In the genomic region with DNA sequence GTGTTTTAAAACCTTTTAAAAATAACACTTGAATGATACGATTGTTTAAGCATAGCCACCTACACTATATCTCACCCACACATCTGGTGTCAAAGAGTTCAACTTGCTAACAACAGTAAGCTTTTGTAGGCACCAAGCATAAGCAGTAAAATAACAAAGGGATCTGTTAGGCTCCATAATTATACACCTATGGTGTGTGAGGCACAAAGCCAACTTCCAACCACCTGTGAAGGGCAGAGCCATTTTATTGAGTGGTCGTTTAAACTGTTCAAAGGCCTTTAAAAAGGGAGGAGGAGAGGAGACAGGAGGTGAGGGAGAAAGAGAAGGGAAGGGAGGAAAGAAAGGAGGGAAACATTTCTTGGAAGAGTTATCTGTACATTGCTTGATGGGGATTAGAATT, we compare ENCODE assay signal across 15 cellular contexts. TPM values are rescaled to one million over a fixed set of nuclear protein-coding genes. Genes with fewer than 3 reads are reported as not detected.
DNase-seq lines count a peak whose midpoint lies in the region; ATAC-seq, FAIRE-seq and TF ChIP-seq lines count a peak whose summit lies in the region.
"Had no signal": no experiment of that assay in that cellular context is flagged by ENCODE, and none has a peak within 500 bp of the region (broad histone marks: within the 10 kb centered on the region; RNA-seq: fewer than 3 reads in every experiment).

No MANE protein-coding gene starts in this region.

- intact Hi-C loops in dorsolateral prefrontal cortex (cut with DNase I) (loop anchor here in 1 of 2 donors (10.0 kb wide), 1 partner anchor 102 kb away; a partner anchor contains a TSS), OCI-LY7 (cut with micrococcal nuclease; ENCODE audit: unreplicated experiment) (no loop called here)

- H3K4me3 ChIP-seq in dorsolateral prefrontal cortex (no peak overlapping the region), OCI-LY7 (ENCODE audit: low read depth, low read length, poor library complexity, severe bottlenecking) (no peak overlapping the region)
- H3K4me3 ChIP-seq: cardiac muscle cell had no signal

- no TSS peak for BruUV-seq in OCI-LY7 (replicated peaks; lab: Mats Ljungman, UMichigan)

- no peaks in the 10 kb centered on the region for H4K20me1 ChIP-seq in OCI-LY7 (ENCODE audit: insufficient read depth, low read length)

- no peaks in the 10 kb centered on the region for H3K27me3 ChIP-seq in dorsolateral prefrontal cortex
- H3K27me3 ChIP-seq: cardiac muscle cell had no signal

- no peaks in the 10 kb centered on the region for H3K27me3 Mint-ChIP-seq in activated naive CD8-positive, alpha-beta T cell
- H3K27me3 Mint-ChIP-seq in activated naive CD8-positive, alpha-beta T cell treated with anti-CD3 and anti-CD28 coated beads, Interleukin-2, amount 50 U/mL, for 24 hours = no peaks in the 10 kb centered on the region
- H3K27me3 Mint-ChIP-seq: activated CD4-positive, alpha-beta T cell treated with anti-CD3 and anti-CD28 coated beads, Interleukin-2, amount 10 ng/mL, durations not matched to agents 24 days and 14 days had no signal

- peak overlapping the region; percentile 89 for H3K27ac Mint-ChIP-seq in activated naive CD8-positive, alpha-beta T cell
- H3K27ac Mint-ChIP-seq in activated naive CD8-positive, alpha-beta T cell treated with anti-CD3 and anti-CD28 coated beads, Interleukin-2, amount 50 U/mL, for 24 hours = no peak overlapping the region
- H3K27ac Mint-ChIP-seq: activated CD4-positive, alpha-beta T cell treated with anti-CD3 and anti-CD28 coated beads, Interleukin-2, amount 10 ng/mL, durations not matched to agents 24 days and 14 days had no signal

- POLR2A ChIA-PET in OCI-LY7 (lab: Charles Lee) = no interaction called here

- H3K9me2 ChIP-seq in OCI-LY7 (ENCODE audit: insufficient read depth, low read length) = no peaks in the 10 kb centered on the region

- no peak for DNase-seq in activated naive CD8-positive, alpha-beta T cell treated with anti-CD3 and anti-CD28 coated beads, Interleukin-2, amount 50 U/mL, for 24 hours
- DNase-seq in NCI-H345 treated with DMSO at 0.1 percent for 48 hours (lab: John Stamatoyannopoulos, UW; ENCODE audit: unreplicated experiment) (peak; percentile 91), dorsolateral prefrontal cortex (no peak), frontal cortex (ENCODE audit: low spot score in 2 of 2) (no peak), NCI-H2171 treated with DMSO at 0.1 percent for 48 hours (lab: John Stamatoyannopoulos, UW) (no peak), OCI-LY7 (ENCODE audit: low spot score) (no peak)
- DNase-seq: activated CD4-positive, alpha-beta T cell treated with anti-CD3 and anti-CD28 coated beads, Interleukin-2, amount 10 ng/mL, durations not matched to agents 24 days and 14 days; activated effector memory CD4-positive, alpha-beta T cell treated with anti-CD3 and anti-CD28 coated beads, Interleukin-2, amount 50 U/mL, for 16 hours; HCEC 1CT; MM.1S; stimulated activated CD4-positive, alpha-beta T cell treated with anti-CD3 and anti-CD28 coated beads, Interleukin-1b, Interleukin-23, amount 100 ng/mL, for 48 hours; SW 1271 had no signal

- H3K9me3 ChIP-seq in OCI-LY7 (ENCODE audit: low read length) = no peaks in the 10 kb centered on the region

- H2AFZ ChIP-seq in OCI-LY7 (ENCODE audit: low read length) = no peak overlapping the region

- no peak for TF ChIP-seq CTCF in dorsolateral prefrontal cortex (IDR thresholded peaks at IDR 0.05 in 54 of 56, conservative IDR thresholded peaks at IDR 0.05 in 2 of 56; ENCODE audit: low read depth in 1 of 56, partially characterized antibody in 56 of 56)
- no peak for TF ChIP-seq CTCF in OCI-LY7 (conservative IDR thresholded peaks at IDR 0.05; ENCODE audit: low read length)

- peaks cover 7% of the 10 kb centered on the region for H3K36me3 Mint-ChIP-seq in activated naive CD8-positive, alpha-beta T cell
- H3K36me3 Mint-ChIP-seq in activated naive CD8-positive, alpha-beta T cell treated with anti-CD3 and anti-CD28 coated beads, Interleukin-2, amount 50 U/mL, for 24 hours (ENCODE audit: low read depth) = peaks cover 19% of the 10 kb centered on the region

- peak overlapping the region in 52 of 59 donors; percentile 8 to 83 (median 66) for H3K27ac ChIP-seq in dorsolateral prefrontal cortex
- H3K27ac ChIP-seq in OCI-LY7 (ENCODE audit: low read depth, low read length, poor library complexity, severe bottlenecking) = no peak overlapping the region
- H3K27ac ChIP-seq: cardiac muscle cell had no signal

- H3K4me2 ChIP-seq in OCI-LY7 (ENCODE audit: low read length) = no peak overlapping the region

- peaks cover 13% of the 10 kb centered on the region for H3K4me1 ChIP-seq in OCI-LY7 (ENCODE audit: insufficient read depth, low read length, poor library complexity, severe bottlenecking)

- ATAC-seq in activated naive CD8-positive, alpha-beta T cell treated with anti-CD3 and anti-CD28 coated beads, Interleukin-2, amount 50 U/mL, for 24 hours = no peak
- ATAC-seq in GM21367 (IDR thresholded peaks at IDR 0.05; ENCODE audit: unreplicated experiment) = no peak

- no peak for FAIRE-seq in frontal cortex (lab: Jason Lieb, UNC)

- no peaks in the 10 kb centered on the region for H3K9me3 Mint-ChIP-seq in activated naive CD8-positive, alpha-beta T cell (ENCODE audit: low read depth)
- H3K9me3 Mint-ChIP-seq in activated naive CD8-positive, alpha-beta T cell treated with anti-CD3 and anti-CD28 coated beads, Interleukin-2, amount 50 U/mL, for 24 hours = no peaks in the 10 kb centered on the region
- H3K9me3 Mint-ChIP-seq: activated CD4-positive, alpha-beta T cell treated with anti-CD3 and anti-CD28 coated beads, Interleukin-2, amount 10 ng/mL, durations not matched to agents 24 days and 14 days had no signal

- CTCF ChIA-PET in OCI-LY7 (lab: Charles Lee; ENCODE audit: unreplicated experiment) = no interaction called here

- H3K79me2 ChIP-seq in OCI-LY7 (ENCODE audit: insufficient read depth, low read depth, low read length) = no peaks in the 10 kb centered on the region

- H3K4me1 Mint-ChIP-seq in activated naive CD8-positive, alpha-beta T cell (ENCODE audit: low read depth) = peaks cover 20% of the 10 kb centered on the region
- H3K4me1 Mint-ChIP-seq in activated naive CD8-positive, alpha-beta T cell treated with anti-CD3 and anti-CD28 coated beads, Interleukin-2, amount 50 U/mL, for 24 hours = peaks cover 8% of the 10 kb centered on the region

- peaks cover 41% of the 10 kb centered on the region for H3K36me3 ChIP-seq in OCI-LY7 (ENCODE audit: insufficient read depth, low read length)
- H3K36me3 ChIP-seq: cardiac muscle cell had no signal

- no peak overlapping the region for H3K4me3 Mint-ChIP-seq in activated naive CD8-positive, alpha-beta T cell
- no peak overlapping the region for H3K4me3 Mint-ChIP-seq in activated naive CD8-positive, alpha-beta T cell treated with anti-CD3 and anti-CD28 coated beads, Interleukin-2, amount 50 U/mL, for 24 hours
- H3K4me3 Mint-ChIP-seq: activated CD4-positive, alpha-beta T cell treated with anti-CD3 and anti-CD28 coated beads, Interleukin-2, amount 10 ng/mL, durations not matched to agents 24 days and 14 days had no signal

RNA-seq across cellular contexts. Expression of a gene that starts 27.9 kb away (rescaled TPM):
- total RNA-seq in dorsolateral prefrontal cortex (1 to 10 TPM; 1.1 to 9.4 (median 3.7) TPM), frontal cortex (2.4 TPM), OCI-LY7 (2022) (18.5 and 21.6 TPM in 2 replicates)
- 5.1 and 5.6 TPM in 2 replicates for total RNA-seq in OCI-LY7 (2014; rRNA removed; shearing (Covaris generic))
